ENCODE assay signal across 8 cellular contexts in genomic region chr6:62283828-62284411, GRCh38. TPM values are rescaled to one million over a fixed set of nuclear protein-coding genes. Genes with fewer than 3 reads are reported as not detected.
DNase-seq lines count a peak whose midpoint lies in the region; ATAC-seq and TF ChIP-seq lines count a peak whose summit lies in the region.

No MANE protein-coding gene starts in this region.

- peak; percentile 18 for TF ChIP-seq CTCF in astrocyte of the cerebellum (IDR thresholded peaks at IDR 0.05; ENCODE audit: low read depth, low read length, missing control alignments)

- no peak for ATAC-seq in sciatic nerve

- intact Hi-C loops in sciatic nerve (cut with DNase I): no loop called here

- DNase-seq in DMS53 (lab: John Stamatoyannopoulos, UW): peak; percentile 78
- peak; percentile 23 for DNase-seq in LoVo (ENCODE audit: low spot score)
- DNase-seq in astrocyte of the cerebellum (ENCODE audit: low read depth): no peak
- peak; percentile 7 to 35 for DNase-seq in lung microvascular endothelial cell (ENCODE audit: low read depth in 2 of 2)
- DNase-seq in stimulated activated CD8-positive, alpha-beta memory T cell treated with anti-CD3 and anti-CD28 coated beads, Interleukin-4, amount 100 ng/mL, for 48 hours: no peak
- no peak for DNase-seq in sciatic nerve (ENCODE audit: low spot score)
- no peak for DNase-seq in stimulated activated CD4-positive, alpha-beta T cell treated with anti-CD3 and anti-CD28 coated beads, Interleukin-4, amount 100 ng/mL, for 1 hour
- DNase-seq in OCI-M2 (lab: John Stamatoyannopoulos, UW; ENCODE audit: unreplicated experiment): no peak

- in situ Hi-C loops in astrocyte of the cerebellum (cut with HindIII; ENCODE audit: low sequenced_read_pairs): no loop called here

- H3K4me3 ChIP-seq in astrocyte of the cerebellum (ENCODE audit: low read depth, low read length): no peak overlapping the region

RNA-seq across cellular contexts. Expression of gene KHDRBS2, which starts 2.1 kb away (rescaled TPM):
- total RNA-seq in lung microvascular endothelial cell: under 0.01 TPM in 1 of 2 replicates, not detected in the other
- total RNA-seq in sciatic nerve: 0.31 TPM

Comparison
In these comparisons a context has a peak if more than half of its experiments do, and no peak if none do; other contexts are left out.
1. DNase-seq: peak in DMS53 (single experiment), LoVo (single experiment) and lung microvascular endothelial cell (2 of 2); none in astrocyte of the cerebellum (single experiment), stimulated activated CD8-positive, alpha-beta memory T cell treated with anti-CD3 and anti-CD28 coated beads, Interleukin-4, amount 100 ng/mL, for 48 hours (single experiment), sciatic nerve (single experiment), stimulated activated CD4-positive, alpha-beta T cell treated with anti-CD3 and anti-CD28 coated beads, Interleukin-4, amount 100 ng/mL, for 1 hour (single experiment) and OCI-M2 (single experiment).